ENCODE assay signal across 26 cellular contexts in genomic region chr14:27390130-27390529, GRCh38.
"Had no signal": no experiment of that assay in that cellular context is flagged by ENCODE, and none has a peak within 500 bp of the region (broad histone marks: within the 10 kb centered on the region; RNA-seq: fewer than 3 reads in every experiment).

No MANE protein-coding gene starts in this region.

- H3K4me3 ChIP-seq: dorsolateral prefrontal cortex, gastrocnemius medialis, lower lobe of right lung, psoas muscle, sigmoid colon, skin epidermis, spleen, stomach, thyroid gland, vagina had no signal

- H3K36me3 Mint-ChIP-seq: mesothelial cell of epicardium; naive thymus-derived CD4-positive, alpha-beta T cell had no signal

- DNase-seq: dorsolateral prefrontal cortex; effector CD4-positive, alpha-beta T cell; foreskin fibroblast; gastrocnemius medialis; head of caudate nucleus; left colon; left ventricle myocardium superior; lower lobe of right lung; naive thymus-derived CD4-positive, alpha-beta T cell; nucleus accumbens; posterior cingulate gyrus; psoas muscle; right cardiac atrium; sigmoid colon; spleen; stimulated activated CD4-positive, alpha-beta T cell treated with anti-CD3 and anti-CD28 coated beads, Interleukin-2, amount 100 ng/mL, for 48 hours; stimulated activated naive CD4-positive, alpha-beta T cell treated with Interleukin-2 at 50 U/mL for 16 hours; stomach; thyroid gland; trophoblast cell had no signal

- ATAC-seq: esophagus mucosa; gastrocnemius medialis; left colon; left ventricle myocardium superior; lower lobe of right lung; naive thymus-derived CD4-positive, alpha-beta T cell; psoas muscle; right cardiac atrium had no signal

- H3K4me1 Mint-ChIP-seq: naive thymus-derived CD4-positive, alpha-beta T cell; nephron had no signal

- H3K4me3 Mint-ChIP-seq: mesothelial cell of epicardium; naive thymus-derived CD4-positive, alpha-beta T cell; nephron had no signal

- H3K27me3 Mint-ChIP-seq: naive thymus-derived CD4-positive, alpha-beta T cell had no signal

- H3K9me3 Mint-ChIP-seq: mesothelial cell of epicardium, nephron had no signal

- H3K27ac Mint-ChIP-seq: mesothelial cell of epicardium; naive thymus-derived CD4-positive, alpha-beta T cell; nephron had no signal

- H3K27me3 ChIP-seq: dorsolateral prefrontal cortex, gastrocnemius medialis, sigmoid colon, spleen, stomach, thyroid gland, vagina had no signal

- H3K27ac ChIP-seq: dorsolateral prefrontal cortex, epithelial cell of prostate, gastrocnemius medialis, lower lobe of right lung, psoas muscle, sigmoid colon, skin epidermis, spleen, stomach, thyroid gland, vagina had no signal

- H3K9me3 ChIP-seq: gastrocnemius medialis, lower lobe of right lung, psoas muscle, sigmoid colon, stomach, thyroid gland, vagina had no signal

- H3K36me3 ChIP-seq: gastrocnemius medialis, lower lobe of right lung, sigmoid colon, spleen, stomach, thyroid gland, vagina had no signal

- H3K4me1 ChIP-seq: gastrocnemius medialis, lower lobe of right lung, psoas muscle, sigmoid colon, spleen, stomach, thyroid gland, vagina had no signal
